ENCODE assay signal across 29 cellular contexts in the genomic region with DNA sequence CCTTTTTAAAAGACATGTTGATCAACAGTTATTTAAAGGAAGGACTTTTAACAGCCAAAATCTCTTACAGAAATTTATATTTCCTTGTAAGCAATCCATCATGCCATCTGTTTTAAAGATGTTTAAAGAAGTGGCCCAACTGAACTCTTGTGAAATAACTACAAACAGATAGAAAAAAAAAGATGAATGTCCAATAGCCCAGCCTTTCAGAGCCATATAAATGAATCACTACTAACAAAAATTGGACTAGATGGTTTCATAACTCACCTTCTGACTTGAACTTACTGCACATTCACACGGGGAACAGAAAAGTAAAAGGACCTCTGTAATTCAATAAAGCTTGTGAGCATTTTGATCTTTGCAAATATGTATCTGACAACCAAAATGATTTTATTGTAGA.
"Had no signal": no experiment of that assay in that cellular context is flagged by ENCODE, and none has a peak within 500 bp of the region (broad histone marks: within the 10 kb centered on the region; RNA-seq: fewer than 3 reads in every experiment).

No MANE protein-coding gene starts in this region.

- H3K4me1 Mint-ChIP-seq: activated naive CD8-positive, alpha-beta T cell treated with anti-CD3 and anti-CD28 coated beads, Interleukin-2, amount 10 ng/mL, durations not matched to agents 7 days and 5 days; central memory CD8-positive, alpha-beta T cell; endodermal cell had no signal

- DNase-seq: activated CD4-positive, alpha-beta T cell treated with anti-CD3 and anti-CD28 coated beads, Interleukin-2, amount 10 ng/mL, durations not matched to agents 24 days and 14 days; activated CD8-positive, alpha-beta T cell treated with anti-CD3 and anti-CD28 coated beads, Interleukin-2, amount 10 ng/mL, durations not matched to agents 7 days and 5 days; activated naive CD4-positive, alpha-beta T cell treated with Interleukin-2 at 50 U/mL for 16 hours; activated naive CD8-positive, alpha-beta T cell treated with anti-CD3 and anti-CD28 coated beads, Interleukin-2, amount 10 ng/mL, durations not matched to agents 7 days and 5 days; activated T-cell treated with anti-CD3 and anti-CD28 coated beads, Interleukin-2, amount 50 U/mL, for 24 hours; anterior cingulate cortex; brain microvascular endothelial cell; colonic mucosa; endodermal cell; foreskin keratinocyte; glutamatergic neuron; hypothalamus; kidney; left lung; mammary epithelial cell; midbrain; nephron progenitor cell; occipital lobe; stimulated activated CD4-positive, alpha-beta T cell treated with anti-CD3 and anti-CD28 coated beads, Interleukin-12 subunit alpha, Interleukin-12 subunit beta, amount 100 ng/mL, for 4 hours; stimulated activated CD4-positive, alpha-beta T cell treated with anti-CD3 and anti-CD28 coated beads, Interleukin-1b, Interleukin-23, amount 100 ng/mL, for 48 hours; stimulated activated CD8-positive, alpha-beta memory T cell treated with anti-CD3 and anti-CD28 coated beads, Interleukin-4, amount 100 ng/mL, for 48 hours; stimulated activated naive CD4-positive, alpha-beta T cell; T-helper 1 cell; T-helper 9 cell; upper lobe of right lung had no signal

- H3K27me3 Mint-ChIP-seq: activated CD4-positive, alpha-beta T cell treated with anti-CD3 and anti-CD28 coated beads, Interleukin-2, amount 10 ng/mL, durations not matched to agents 24 days and 14 days; progenitor cell of endocrine pancreas had no signal

- H3K9me3 ChIP-seq: colonic mucosa, left lung, upper lobe of right lung had no signal

- H3K4me3 ChIP-seq: colonic mucosa, left lung, upper lobe of right lung had no signal

- H3K36me3 Mint-ChIP-seq: activated naive CD8-positive, alpha-beta T cell treated with anti-CD3 and anti-CD28 coated beads, Interleukin-2, amount 10 ng/mL, durations not matched to agents 7 days and 5 days had no signal

- H3K9me3 Mint-ChIP-seq: activated CD4-positive, alpha-beta T cell treated with anti-CD3 and anti-CD28 coated beads, Interleukin-2, amount 10 ng/mL, durations not matched to agents 24 days and 14 days; activated naive CD8-positive, alpha-beta T cell treated with anti-CD3 and anti-CD28 coated beads, Interleukin-2, amount 10 ng/mL, durations not matched to agents 7 days and 5 days; activated T-cell treated with anti-CD3 and anti-CD28 coated beads, Interleukin-2, amount 50 U/mL, for 24 hours; activated T-helper 2 cell treated with anti-CD3 and anti-CD28 coated beads, Interferon-gamma antibody, Interleukin-2, Interleukin-4, amounts not matched to agents 10 μg/mL and 5 μg/mL and 100 μg/mL, durations not matched to agents 14 hours and 24 hours and 36 hours; central memory CD8-positive, alpha-beta T cell; endodermal cell; nephron progenitor cell had no signal

- H3K27ac ChIP-seq: brain microvascular endothelial cell, colonic mucosa, epithelial cell of prostate, foreskin keratinocyte, left lung, upper lobe of right lung had no signal

- H3K36me3 ChIP-seq: brain microvascular endothelial cell, colonic mucosa, left lung, upper lobe of right lung had no signal

- H3K4me1 ChIP-seq: colonic mucosa, left lung, upper lobe of right lung had no signal

- ATAC-seq: activated CD8-positive, alpha-beta T cell treated with anti-CD3 and anti-CD28 coated beads, Interleukin-2, amount 10 ng/mL, durations not matched to agents 7 days and 5 days; foreskin keratinocyte; left lung; upper lobe of right lung had no signal

- H3K27ac Mint-ChIP-seq: activated CD4-positive, alpha-beta T cell treated with anti-CD3 and anti-CD28 coated beads, Interleukin-2, amount 10 ng/mL, durations not matched to agents 24 days and 14 days; activated CD8-positive, alpha-beta T cell treated with anti-CD3 and anti-CD28 coated beads, Interleukin-2, amount 10 ng/mL, durations not matched to agents 7 days and 5 days; activated naive CD8-positive, alpha-beta T cell treated with anti-CD3 and anti-CD28 coated beads, Interleukin-2, amount 10 ng/mL, durations not matched to agents 7 days and 5 days; activated T-cell treated with anti-CD3 and anti-CD28 coated beads, Interleukin-2, amount 50 U/mL, for 24 hours; activated T-helper 2 cell treated with anti-CD3 and anti-CD28 coated beads, Interferon-gamma antibody, Interleukin-2, Interleukin-4, amounts not matched to agents 10 μg/mL and 5 μg/mL and 100 μg/mL, durations not matched to agents 14 hours and 24 hours and 36 hours; endodermal cell; progenitor cell of endocrine pancreas had no signal

- H3K27me3 ChIP-seq: brain microvascular endothelial cell, colonic mucosa, foreskin keratinocyte, left lung, upper lobe of right lung had no signal

- H3K4me3 Mint-ChIP-seq: activated CD4-positive, alpha-beta T cell treated with anti-CD3 and anti-CD28 coated beads, Interleukin-2, amount 10 ng/mL, durations not matched to agents 24 days and 14 days; activated CD8-positive, alpha-beta T cell treated with anti-CD3 and anti-CD28 coated beads, Interleukin-2, amount 10 ng/mL, durations not matched to agents 7 days and 5 days; activated naive CD8-positive, alpha-beta T cell treated with anti-CD3 and anti-CD28 coated beads, Interleukin-2, amount 10 ng/mL, durations not matched to agents 7 days and 5 days; activated T-cell treated with anti-CD3 and anti-CD28 coated beads, Interleukin-2, amount 50 U/mL, for 24 hours; central memory CD8-positive, alpha-beta T cell; endodermal cell; nephron progenitor cell had no signal
